In genomic region chr22:36510966-36511881, GRCh38 we compare ENCODE assay signal across 8 cellular contexts. TPM values are rescaled to one million over a fixed set of nuclear protein-coding genes. Genes with fewer than 3 reads are reported as not detected.
A peak's percentile ranks its signal among the peaks of the same experiment; 100 is the strongest.
DNase-seq lines count a peak whose midpoint lies in the region; ATAC-seq and TF ChIP-seq lines count a peak whose summit lies in the region.

No MANE protein-coding gene starts in this region.

- H3K4me1 Mint-ChIP-seq in activated naive CD4-positive, alpha-beta T cell treated with anti-CD3 and anti-CD28 coated beads, Interleukin-2, amount 10 ng/mL, durations not matched to agents 7 days and 5 days: peaks cover 15% of the 10 kb centered on the region

- TF ChIP-seq CTCF in AG04450 (IDR thresholded peaks at IDR 0.05; ENCODE audit: low read depth, low read length): peak; percentile 81

- no peak overlapping the region for H3K4me3 ChIP-seq in AG04450 (ENCODE audit: low read depth, low read length)

- POLR2A ChIA-PET in AG04450 (lab: Yijun Ruan, JAX): interaction anchor here (0.6 to 1.7 kb wide), 6 partner anchors 10 to 1181 kb away, joined by 3 to 8 read pairs (median 4); partner anchors contain the start of gene EIF3D

- CTCF ChIA-PET in AG04450 (lab: Charles Lee): interaction anchor here (0.6 to 3.2 kb wide), 8 partner anchors 11 to 263 kb away, joined by 3 to 20 read pairs (median 3); no protein-coding TSS in a partner anchor
- CTCF ChIA-PET in activated naive CD4-positive, alpha-beta T cell treated with anti-CD3 and anti-CD28 coated beads, Interleukin-2, amount 10 ng/mL, durations not matched to agents 7 days and 5 days (lab: Charles Lee): interaction anchor here (0.7 to 2.4 kb wide), 11 partner anchors 9 to 263 kb away, joined by 3 to 14 read pairs (median 4); no protein-coding TSS in a partner anchor

- no peaks in the 10 kb centered on the region for H3K27me3 ChIP-seq in AG04450 (ENCODE audit: control insufficient read depth, insufficient read depth, low read length)

- DNase-seq in AG04450 (ENCODE audit: low read depth, low spot score) (peak; percentile 24), GM03348 (ENCODE audit: low spot score) (peak; percentile 65), NCI-H69 (lab: John Stamatoyannopoulos, UW) (peak; percentile 44), left ventricle myocardium superior (no peak)
- peak; percentile 54 for DNase-seq in activated naive CD4-positive, alpha-beta T cell treated with anti-CD3 and anti-CD28 coated beads, Interleukin-2, amount 10 ng/mL, durations not matched to agents 7 days and 5 days
- DNase-seq in stimulated activated CD8-positive, alpha-beta memory T cell treated with anti-CD3 and anti-CD28 coated beads, Interleukin-12 subunit alpha, Interleukin-12 subunit beta, amount 100 ng/mL, for 1 hour (ENCODE audit: low read depth): peak; percentile 8

- ATAC-seq in left ventricle myocardium superior (peak; percentile 3), HG03571 (IDR thresholded peaks at IDR 0.05; ENCODE audit: unreplicated experiment) (no peak), HG02938 (IDR thresholded peaks at IDR 0.05; ENCODE audit: unreplicated experiment) (no peak)

- H3K27ac ChIP-seq in AG04450 (ENCODE audit: low read depth, low read length): no peak overlapping the region

- H3K36me3 Mint-ChIP-seq in activated naive CD4-positive, alpha-beta T cell treated with anti-CD3 and anti-CD28 coated beads, Interleukin-2, amount 10 ng/mL, durations not matched to agents 7 days and 5 days: peaks cover 47% of the 10 kb centered on the region

- peaks cover 5% of the 10 kb centered on the region; the same call in 1 of the 2 replicates for H3K9me3 ChIP-seq in AG04450 (ENCODE audit: control insufficient read depth, insufficient read depth, low read length)

- H3K9me3 Mint-ChIP-seq in activated naive CD4-positive, alpha-beta T cell treated with anti-CD3 and anti-CD28 coated beads, Interleukin-2, amount 10 ng/mL, durations not matched to agents 7 days and 5 days: no peaks in the 10 kb centered on the region

- no peaks in the 10 kb centered on the region for H3K27me3 Mint-ChIP-seq in activated naive CD4-positive, alpha-beta T cell treated with anti-CD3 and anti-CD28 coated beads, Interleukin-2, amount 10 ng/mL, durations not matched to agents 7 days and 5 days

- H3K27ac Mint-ChIP-seq in activated naive CD4-positive, alpha-beta T cell treated with anti-CD3 and anti-CD28 coated beads, Interleukin-2, amount 10 ng/mL, durations not matched to agents 7 days and 5 days: peak overlapping the region; percentile 3

- intact Hi-C loops in left ventricle myocardium superior (cut with micrococcal nuclease): no loop called here

- no peak overlapping the region for H3K4me3 Mint-ChIP-seq in activated naive CD4-positive, alpha-beta T cell treated with anti-CD3 and anti-CD28 coated beads, Interleukin-2, amount 10 ng/mL, durations not matched to agents 7 days and 5 days

RNA-seq across cellular contexts. Expression of gene FOXRED2, which starts 4.4 kb away (rescaled TPM):
- 2.4 and 3.3 TPM in 2 replicates for polyA plus RNA-seq in AG04450 (2011; rRNA removed)
- polyA minus RNA-seq in AG04450 (2011; rRNA and poly(A)+ RNA removed): 3.7 and 5.1 TPM in 2 replicates
- total RNA-seq in left ventricle myocardium superior: 13.5 TPM

RNA-seq across cellular contexts. Expression of gene EIF3D, which starts 17.7 kb away (rescaled TPM):
- 349 and 388 TPM in 2 replicates for polyA plus RNA-seq in AG04450 (2011; rRNA removed)
- polyA minus RNA-seq in AG04450 (2011; rRNA and poly(A)+ RNA removed): 373 and 468 TPM in 2 replicates
- total RNA-seq in left ventricle myocardium superior: 76.1 TPM

RNA-seq across cellular contexts. Expression of gene TXN2, which starts 29.8 kb away (rescaled TPM):
- polyA plus RNA-seq in AG04450 (2011; rRNA removed): 157 and 168 TPM in 2 replicates
- polyA minus RNA-seq in AG04450 (2011; rRNA and poly(A)+ RNA removed): 88.0 and 98.3 TPM in 2 replicates
- 131 TPM for total RNA-seq in left ventricle myocardium superior
